ENCODE assay signal across 1 cellular context in the genomic region with DNA sequence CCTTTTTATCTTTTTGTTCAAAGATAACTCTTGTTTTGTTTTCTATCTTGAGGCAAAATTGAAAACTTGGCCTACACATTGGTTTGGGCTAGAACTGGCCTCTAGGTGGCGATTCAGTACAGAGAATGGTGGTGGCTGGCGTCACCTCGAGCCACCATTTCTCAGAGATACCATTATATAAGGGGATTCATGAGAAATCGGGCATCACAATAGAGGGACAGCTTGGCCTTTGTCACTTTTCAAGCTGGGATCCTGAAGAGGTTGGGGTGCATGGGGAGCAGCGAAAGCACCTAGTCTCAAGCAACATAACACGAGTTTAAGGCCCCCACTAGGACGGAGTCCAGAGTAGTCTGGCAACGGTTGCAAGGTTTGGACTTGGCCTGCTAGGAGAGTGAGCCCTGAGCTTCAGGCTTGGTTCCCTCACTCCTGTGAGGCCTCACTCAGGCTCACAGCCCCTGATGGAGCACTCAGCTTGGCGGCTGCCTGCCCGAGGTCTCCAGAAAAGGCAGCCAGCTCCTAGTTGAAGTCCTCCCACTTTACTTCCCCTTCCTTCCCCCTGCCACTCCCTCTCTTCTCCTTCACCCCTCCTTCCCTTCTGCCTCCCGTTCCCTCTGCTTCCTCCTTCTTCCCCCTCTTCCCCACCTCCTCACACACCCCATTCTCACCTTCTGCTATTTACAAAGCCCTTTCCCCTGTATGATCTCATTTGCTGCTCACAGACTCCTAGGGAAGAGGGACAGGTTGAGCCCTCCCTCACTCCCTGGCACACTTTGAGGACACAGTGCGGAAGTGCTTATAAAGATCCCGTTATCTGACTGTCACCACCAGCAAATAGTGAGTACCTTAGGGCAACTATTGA.
A peak's percentile ranks its signal among the peaks of the same experiment; 100 is the strongest.
TF ChIP-seq lines count a peak whose summit lies in the region.

No MANE protein-coding gene starts in this region.

TF ChIP-seq in K562, 482 proteins besides CTCF, POLR2A, EP300 and RAD21 (continued from another document and continues in another):
- TF ChIP-seq, protein P1, sequence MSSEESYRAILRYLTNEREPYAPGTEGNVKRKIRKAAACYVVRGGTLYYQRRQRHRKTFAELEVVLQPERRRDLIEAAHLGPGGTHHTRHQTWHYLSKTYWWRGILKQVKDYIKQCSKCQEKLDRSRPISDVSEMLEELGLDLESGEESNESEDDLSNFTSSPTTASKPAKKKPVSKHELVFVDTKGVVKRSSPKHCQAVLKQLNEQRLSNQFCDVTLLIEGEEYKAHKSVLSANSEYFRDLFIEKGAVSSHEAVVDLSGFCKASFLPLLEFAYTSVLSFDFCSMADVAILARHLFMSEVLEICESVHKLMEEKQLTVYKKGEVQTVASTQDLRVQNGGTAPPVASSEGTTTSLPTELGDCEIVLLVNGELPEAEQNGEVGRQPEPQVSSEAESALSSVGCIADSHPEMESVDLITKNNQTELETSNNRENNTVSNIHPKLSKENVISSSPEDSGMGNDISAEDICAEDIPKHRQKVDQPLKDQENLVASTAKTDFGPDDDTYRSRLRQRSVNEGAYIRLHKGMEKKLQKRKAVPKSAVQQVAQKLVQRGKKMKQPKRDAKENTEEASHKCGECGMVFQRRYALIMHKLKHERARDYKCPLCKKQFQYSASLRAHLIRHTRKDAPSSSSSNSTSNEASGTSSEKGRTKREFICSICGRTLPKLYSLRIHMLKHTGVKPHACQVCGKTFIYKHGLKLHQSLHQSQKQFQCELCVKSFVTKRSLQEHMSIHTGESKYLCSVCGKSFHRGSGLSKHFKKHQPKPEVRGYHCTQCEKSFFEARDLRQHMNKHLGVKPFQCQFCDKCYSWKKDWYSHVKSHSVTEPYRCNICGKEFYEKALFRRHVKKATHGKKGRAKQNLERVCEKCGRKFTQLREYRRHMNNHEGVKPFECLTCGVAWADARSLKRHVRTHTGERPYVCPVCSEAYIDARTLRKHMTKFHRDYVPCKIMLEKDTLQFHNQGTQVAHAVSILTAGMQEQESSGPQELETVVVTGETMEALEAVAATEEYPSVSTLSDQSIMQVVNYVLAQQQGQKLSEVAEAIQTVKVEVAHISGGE (CRISPR knock-in tag; IDR thresholded peaks at IDR 0.05), result peak in 1 of 3 experiments; percentile 35; a peak in 2 of 6 replicates
- TF ChIP-seq MTA1 (IDR thresholded peaks at IDR 0.05; ENCODE audit: borderline replicate concordance), result peak; percentile 89
- peak; percentile 39; the same call in 1 of the 2 replicates for TF ChIP-seq ZNF76 (CRISPR knock-in tag; IDR thresholded peaks at IDR 0.05; ENCODE audit: borderline replicate concordance)
- TF ChIP-seq, protein P2, sequence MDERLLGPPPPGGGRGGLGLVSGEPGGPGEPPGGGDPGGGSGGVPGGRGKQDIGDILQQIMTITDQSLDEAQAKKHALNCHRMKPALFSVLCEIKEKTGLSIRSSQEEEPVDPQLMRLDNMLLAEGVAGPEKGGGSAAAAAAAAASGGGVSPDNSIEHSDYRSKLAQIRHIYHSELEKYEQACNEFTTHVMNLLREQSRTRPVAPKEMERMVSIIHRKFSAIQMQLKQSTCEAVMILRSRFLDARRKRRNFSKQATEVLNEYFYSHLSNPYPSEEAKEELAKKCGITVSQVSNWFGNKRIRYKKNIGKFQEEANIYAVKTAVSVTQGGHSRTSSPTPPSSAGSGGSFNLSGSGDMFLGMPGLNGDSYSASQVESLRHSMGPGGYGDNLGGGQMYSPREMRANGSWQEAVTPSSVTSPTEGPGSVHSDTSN (CRISPR knock-in tag; IDR thresholded peaks at IDR 0.05; ENCODE audit: low read depth), result no peak
- TF ChIP-seq, protein P2 (tag; conservative IDR thresholded peaks at IDR 0.05; ENCODE audit: low read depth), result no peak
- TF ChIP-seq, protein P3, sequence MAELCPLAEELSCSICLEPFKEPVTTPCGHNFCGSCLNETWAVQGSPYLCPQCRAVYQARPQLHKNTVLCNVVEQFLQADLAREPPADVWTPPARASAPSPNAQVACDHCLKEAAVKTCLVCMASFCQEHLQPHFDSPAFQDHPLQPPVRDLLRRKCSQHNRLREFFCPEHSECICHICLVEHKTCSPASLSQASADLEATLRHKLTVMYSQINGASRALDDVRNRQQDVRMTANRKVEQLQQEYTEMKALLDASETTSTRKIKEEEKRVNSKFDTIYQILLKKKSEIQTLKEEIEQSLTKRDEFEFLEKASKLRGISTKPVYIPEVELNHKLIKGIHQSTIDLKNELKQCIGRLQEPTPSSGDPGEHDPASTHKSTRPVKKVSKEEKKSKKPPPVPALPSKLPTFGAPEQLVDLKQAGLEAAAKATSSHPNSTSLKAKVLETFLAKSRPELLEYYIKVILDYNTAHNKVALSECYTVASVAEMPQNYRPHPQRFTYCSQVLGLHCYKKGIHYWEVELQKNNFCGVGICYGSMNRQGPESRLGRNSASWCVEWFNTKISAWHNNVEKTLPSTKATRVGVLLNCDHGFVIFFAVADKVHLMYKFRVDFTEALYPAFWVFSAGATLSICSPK (IDR thresholded peaks at IDR 0.05; ENCODE audit: borderline replicate concordance), result no peak
- TF ChIP-seq, protein P4, sequence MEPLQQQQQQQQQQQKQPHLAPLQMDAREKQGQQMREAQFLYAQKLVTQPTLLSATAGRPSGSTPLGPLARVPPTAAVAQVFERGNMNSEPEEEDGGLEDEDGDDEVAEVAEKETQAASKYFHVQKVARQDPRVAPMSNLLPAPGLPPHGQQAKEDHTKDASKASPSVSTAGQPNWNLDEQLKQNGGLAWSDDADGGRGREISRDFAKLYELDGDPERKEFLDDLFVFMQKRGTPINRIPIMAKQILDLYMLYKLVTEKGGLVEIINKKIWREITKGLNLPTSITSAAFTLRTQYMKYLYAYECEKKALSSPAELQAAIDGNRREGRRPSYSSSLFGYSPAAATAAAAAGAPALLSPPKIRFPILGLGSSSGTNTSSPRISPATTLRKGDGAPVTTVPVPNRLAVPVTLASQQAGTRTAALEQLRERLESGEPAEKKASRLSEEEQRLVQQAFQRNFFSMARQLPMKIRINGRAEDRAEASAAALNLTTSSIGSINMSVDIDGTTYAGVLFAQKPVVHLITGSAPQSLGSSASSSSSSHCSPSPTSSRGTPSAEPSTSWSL (CRISPR knock-in tag; IDR thresholded peaks at IDR 0.05; ENCODE audit: borderline replicate concordance), result no peak
- TF ChIP-seq MEF2A (IDR thresholded peaks at IDR 0.05; ENCODE audit: control insufficient read depth, low read depth, low read length), result no peak
- TF ChIP-seq ZNF586 (CRISPR knock-in tag; conservative IDR thresholded peaks at IDR 0.05), result no peak
- TF ChIP-seq COPS2 (conservative IDR thresholded peaks at IDR 0.05), result no peak
- peak; percentile 71; the same call in 1 of the 2 replicates for TF ChIP-seq MIER1 (IDR thresholded peaks at IDR 0.05; ENCODE audit: low read depth)
- TF ChIP-seq TRIM28 (IDR thresholded peaks at IDR 0.05), result no peak
- no peak for TF ChIP-seq ZNF282 (CRISPR knock-in tag; IDR thresholded peaks at IDR 0.05)
- TF ChIP-seq CCAR2 (IDR thresholded peaks at IDR 0.05; ENCODE audit: low read depth, low read length), result no peak
- TF ChIP-seq, protein P5, sequence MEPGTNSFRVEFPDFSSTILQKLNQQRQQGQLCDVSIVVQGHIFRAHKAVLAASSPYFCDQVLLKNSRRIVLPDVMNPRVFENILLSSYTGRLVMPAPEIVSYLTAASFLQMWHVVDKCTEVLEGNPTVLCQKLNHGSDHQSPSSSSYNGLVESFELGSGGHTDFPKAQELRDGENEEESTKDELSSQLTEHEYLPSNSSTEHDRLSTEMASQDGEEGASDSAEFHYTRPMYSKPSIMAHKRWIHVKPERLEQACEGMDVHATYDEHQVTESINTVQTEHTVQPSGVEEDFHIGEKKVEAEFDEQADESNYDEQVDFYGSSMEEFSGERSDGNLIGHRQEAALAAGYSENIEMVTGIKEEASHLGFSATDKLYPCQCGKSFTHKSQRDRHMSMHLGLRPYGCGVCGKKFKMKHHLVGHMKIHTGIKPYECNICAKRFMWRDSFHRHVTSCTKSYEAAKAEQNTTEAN (CRISPR knock-in tag; IDR thresholded peaks at IDR 0.05), result no peak
- TF ChIP-seq, protein P6, sequence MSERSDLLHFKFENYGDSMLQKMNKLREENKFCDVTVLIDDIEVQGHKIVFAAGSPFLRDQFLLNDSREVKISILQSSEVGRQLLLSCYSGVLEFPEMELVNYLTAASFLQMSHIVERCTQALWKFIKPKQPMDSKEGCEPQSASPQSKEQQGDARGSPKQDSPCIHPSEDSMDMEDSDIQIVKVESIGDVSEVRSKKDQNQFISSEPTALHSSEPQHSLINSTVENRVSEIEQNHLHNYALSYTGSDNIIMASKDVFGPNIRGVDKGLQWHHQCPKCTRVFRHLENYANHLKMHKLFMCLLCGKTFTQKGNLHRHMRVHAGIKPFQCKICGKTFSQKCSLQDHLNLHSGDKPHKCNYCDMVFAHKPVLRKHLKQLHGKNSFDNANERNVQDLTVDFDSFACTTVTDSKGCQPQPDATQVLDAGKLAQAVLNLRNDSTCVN (CRISPR knock-in tag; IDR thresholded peaks at IDR 0.05), result peak; percentile 98
- TF ChIP-seq CC2D1A (IDR thresholded peaks at IDR 0.05), result peak; percentile 61; the same call in 1 of the 2 replicates
- TF ChIP-seq, protein P7, sequence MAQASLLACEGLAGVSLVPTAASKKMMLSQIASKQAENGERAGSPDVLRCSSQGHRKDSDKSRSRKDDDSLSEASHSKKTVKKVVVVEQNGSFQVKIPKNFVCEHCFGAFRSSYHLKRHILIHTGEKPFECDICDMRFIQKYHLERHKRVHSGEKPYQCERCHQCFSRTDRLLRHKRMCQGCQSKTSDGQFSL (CRISPR knock-in tag; IDR thresholded peaks at IDR 0.05), result no peak
- TF ChIP-seq, protein P7 (tag; IDR thresholded peaks at IDR 0.05), result no peak
- no peak for TF ChIP-seq HSF4 (CRISPR knock-in tag; IDR thresholded peaks at IDR 0.05; ENCODE audit: borderline replicate concordance)
- TF ChIP-seq SMC3 (conservative IDR thresholded peaks at IDR 0.05; ENCODE audit: insufficient read depth, low read depth, low read length), result peak; percentile 87
- TF ChIP-seq, protein P8, sequence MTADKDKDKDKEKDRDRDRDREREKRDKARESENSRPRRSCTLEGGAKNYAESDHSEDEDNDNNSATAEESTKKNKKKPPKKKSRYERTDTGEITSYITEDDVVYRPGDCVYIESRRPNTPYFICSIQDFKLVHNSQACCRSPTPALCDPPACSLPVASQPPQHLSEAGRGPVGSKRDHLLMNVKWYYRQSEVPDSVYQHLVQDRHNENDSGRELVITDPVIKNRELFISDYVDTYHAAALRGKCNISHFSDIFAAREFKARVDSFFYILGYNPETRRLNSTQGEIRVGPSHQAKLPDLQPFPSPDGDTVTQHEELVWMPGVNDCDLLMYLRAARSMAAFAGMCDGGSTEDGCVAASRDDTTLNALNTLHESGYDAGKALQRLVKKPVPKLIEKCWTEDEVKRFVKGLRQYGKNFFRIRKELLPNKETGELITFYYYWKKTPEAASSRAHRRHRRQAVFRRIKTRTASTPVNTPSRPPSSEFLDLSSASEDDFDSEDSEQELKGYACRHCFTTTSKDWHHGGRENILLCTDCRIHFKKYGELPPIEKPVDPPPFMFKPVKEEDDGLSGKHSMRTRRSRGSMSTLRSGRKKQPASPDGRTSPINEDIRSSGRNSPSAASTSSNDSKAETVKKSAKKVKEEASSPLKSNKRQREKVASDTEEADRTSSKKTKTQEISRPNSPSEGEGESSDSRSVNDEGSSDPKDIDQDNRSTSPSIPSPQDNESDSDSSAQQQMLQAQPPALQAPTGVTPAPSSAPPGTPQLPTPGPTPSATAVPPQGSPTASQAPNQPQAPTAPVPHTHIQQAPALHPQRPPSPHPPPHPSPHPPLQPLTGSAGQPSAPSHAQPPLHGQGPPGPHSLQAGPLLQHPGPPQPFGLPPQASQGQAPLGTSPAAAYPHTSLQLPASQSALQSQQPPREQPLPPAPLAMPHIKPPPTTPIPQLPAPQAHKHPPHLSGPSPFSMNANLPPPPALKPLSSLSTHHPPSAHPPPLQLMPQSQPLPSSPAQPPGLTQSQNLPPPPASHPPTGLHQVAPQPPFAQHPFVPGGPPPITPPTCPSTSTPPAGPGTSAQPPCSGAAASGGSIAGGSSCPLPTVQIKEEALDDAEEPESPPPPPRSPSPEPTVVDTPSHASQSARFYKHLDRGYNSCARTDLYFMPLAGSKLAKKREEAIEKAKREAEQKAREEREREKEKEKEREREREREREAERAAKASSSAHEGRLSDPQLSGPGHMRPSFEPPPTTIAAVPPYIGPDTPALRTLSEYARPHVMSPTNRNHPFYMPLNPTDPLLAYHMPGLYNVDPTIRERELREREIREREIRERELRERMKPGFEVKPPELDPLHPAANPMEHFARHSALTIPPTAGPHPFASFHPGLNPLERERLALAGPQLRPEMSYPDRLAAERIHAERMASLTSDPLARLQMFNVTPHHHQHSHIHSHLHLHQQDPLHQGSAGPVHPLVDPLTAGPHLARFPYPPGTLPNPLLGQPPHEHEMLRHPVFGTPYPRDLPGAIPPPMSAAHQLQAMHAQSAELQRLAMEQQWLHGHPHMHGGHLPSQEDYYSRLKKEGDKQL (CRISPR knock-in tag; IDR thresholded peaks at IDR 0.05; ENCODE audit: borderline replicate concordance), result no peak
- TF ChIP-seq ETV5 (CRISPR knock-in tag; IDR thresholded peaks at IDR 0.05; ENCODE audit: low read depth), result no peak
- TF ChIP-seq SMAD4 (CRISPR knock-in tag; conservative IDR thresholded peaks at IDR 0.05), result 0 out of 2 replicates have a peak, but pooled peaks have one; percentile 19
- no peak for TF ChIP-seq NR4A1 (CRISPR knock-in tag; IDR thresholded peaks at IDR 0.05)
- TF ChIP-seq NR4A1 (tag; IDR thresholded peaks at IDR 0.05), result peak; percentile 74
- no peak for TF ChIP-seq TCFL5 (CRISPR knock-in tag; conservative IDR thresholded peaks at IDR 0.05)
- no peak for TF ChIP-seq NFIX (CRISPR knock-in tag; IDR thresholded peaks at IDR 0.05; ENCODE audit: low read depth)
- TF ChIP-seq GTF2A2 (tag; IDR thresholded peaks at IDR 0.05), result 0 out of 2 replicates have a peak, but pooled peaks have one; percentile 32
